Comparison of ENCODE assay signal across 1 cellular context in genomic region chr4:172850838-172851237, GRCh38.
TF ChIP-seq lines count a peak whose summit lies in the region.

No MANE protein-coding gene starts in this region.

TF ChIP-seq in A549, 52 proteins besides CTCF, POLR2A, EP300 and RAD21 (continued from another document):
- TF ChIP-seq ATOH8 (CRISPR knock-in tag; IDR thresholded peaks at IDR 0.05; ENCODE audit: low read depth) = no peak
- TF ChIP-seq SMC3 (IDR thresholded peaks at IDR 0.05) = no peak
- TF ChIP-seq JUNB (IDR thresholded peaks at IDR 0.05) = peak; percentile 53; the same call in 1 of the 2 replicates
